9 cellular contexts compared by ENCODE assay signal in genomic region chr15:80777137-80777536, GRCh38. TPM values are rescaled to one million over a fixed set of nuclear protein-coding genes. Genes with fewer than 3 reads are reported as not detected.
A peak's percentile ranks its signal among the peaks of the same experiment; 100 is the strongest.
DNase-seq lines count a peak whose midpoint lies in the region; ATAC-seq and TF ChIP-seq lines count a peak whose summit lies in the region.
"Had no signal": no experiment of that assay in that cellular context is flagged by ENCODE, and none has a peak within 500 bp of the region (broad histone marks: within the 10 kb centered on the region; RNA-seq: fewer than 3 reads in every experiment).

No MANE protein-coding gene starts in this region.

- BruUV-seq in mammary epithelial cell (replicated peaks; lab: Mats Ljungman, UMichigan) = no TSS peak

- TF ChIP-seq CTCF in AG09309 (IDR thresholded peaks at IDR 0.05; ENCODE audit: control insufficient read depth, insufficient read depth, low read depth, low read length, missing control alignments) (no peak), mammary epithelial cell (conservative IDR thresholded peaks at IDR 0.05 in 1 of 2, IDR thresholded peaks at IDR 0.05 in 1 of 2; ENCODE audit: extremely low read depth in 1 of 2, insufficient read depth in 1 of 2, low read depth in 1 of 2, low read length in 2 of 2) (no peak), left lung (IDR thresholded peaks at IDR 0.05) (no peak)

- DNase-seq in AG09309 (ENCODE audit: low read depth) (peak; percentile 95), LoVo (ENCODE audit: low spot score) (peak; percentile 46), mammary epithelial cell (peak; percentile 92), left lung (no peak), SHP77 treated with DMSO at 0.1 percent for 48 hours (lab: John Stamatoyannopoulos, UW) (no peak), HK-2 (ENCODE audit: unreplicated experiment) (no peak)
- no peak for DNase-seq in activated T-cell treated with anti-CD3 and anti-CD28 coated beads, Interleukin-2, amount 50 U/mL, for 48 hours
- no peak for DNase-seq in activated CD4-positive, alpha-beta T cell treated with anti-CD3 and anti-CD28 coated beads for 1 hour

- H3K9me3 ChIP-seq in mammary epithelial cell (replicated peaks; ENCODE audit: insufficient read depth, low read length) = no peaks in the 10 kb centered on the region
- H3K9me3 ChIP-seq in left lung = no peaks in the 10 kb centered on the region

- ATAC-seq in left lung = peak; percentile 2

- dilution Hi-C loops in mammary epithelial cell (cut with HindIII; ENCODE audit: low sequenced_read_pairs) = loop anchor here (25.0 kb wide), 1 partner anchor 215 kb away; no protein-coding TSS in a partner anchor

- intact Hi-C loops in mammary epithelial cell (cut with micrococcal nuclease) (loop anchor here (2.0 kb wide), 1 partner anchor 80 kb away; no protein-coding TSS in a partner anchor), left lung (cut with DNase I) (loop anchor here in 1 of 2 donors (5.0 kb wide), 3 partner anchors 190 to 315 kb away; no protein-coding TSS in a partner anchor)

- H4K20me1 ChIP-seq in mammary epithelial cell (ENCODE audit: insufficient read depth, low read length) = no peaks in the 10 kb centered on the region

- no peak overlapping the region for H3K4me2 ChIP-seq in mammary epithelial cell (ENCODE audit: insufficient read depth, low read depth, low read length)

- H3K4me1 ChIP-seq in mammary epithelial cell (ENCODE audit: insufficient read depth, low read length) (peaks cover 26% of the 10 kb centered on the region), left lung (peaks cover 19 to 46% of the 10 kb centered on the region in 2 donors)

- H3K79me2 ChIP-seq in mammary epithelial cell (ENCODE audit: insufficient read depth, low read length) = no peaks in the 10 kb centered on the region

- no peaks in the 10 kb centered on the region for H3K27me3 ChIP-seq in mammary epithelial cell (ENCODE audit: insufficient read depth, low read length)
- H3K27me3 ChIP-seq in left lung = peaks cover 12 to 51% of the 10 kb centered on the region in 2 donors

- in situ Hi-C loops in mammary epithelial cell (cut with MboI; ENCODE audit: low sequenced_read_pairs in 2 of 2) = loop anchor here in 1 of 2 donors (5.0 kb wide), 3 partner anchors 195 to 320 kb away; no protein-coding TSS in a partner anchor

- H3K27ac ChIP-seq in mammary epithelial cell (ENCODE audit: insufficient read depth, low read depth, low read length) (no peak overlapping the region), left lung (peak overlapping the region; percentile 33 to 75)

- no peak overlapping the region for H3K9ac ChIP-seq in mammary epithelial cell (ENCODE audit: insufficient read depth, low read length)

- no peak overlapping the region for H3K4me3 ChIP-seq in AG09309 (ENCODE audit: control insufficient read depth, low read depth, low read length)
- H3K4me3 ChIP-seq in mammary epithelial cell (replicated peaks in 1 of 3; ENCODE audit: insufficient read depth in 1 of 3, low read depth in 2 of 3, low read length in 3 of 3) = no peak overlapping the region
- no peak overlapping the region for H3K4me3 ChIP-seq in left lung
- H3K4me3 ChIP-seq: K562 had no signal

- H2AFZ ChIP-seq in mammary epithelial cell (ENCODE audit: low read depth, low read length) = no peak overlapping the region

- WGBS in mammary epithelial cell (ENCODE audit: low coverage, missing lambda C conversion rate) = 74% methylated on average over 8 of the region's 8 CpGs

- H3K36me3 ChIP-seq in mammary epithelial cell (ENCODE audit: insufficient read depth, low read length) (no peaks in the 10 kb centered on the region), left lung (no peaks in the 10 kb centered on the region)

- CTCF ChIA-PET in mammary epithelial cell (lab: Charles Lee; ENCODE audit: low non-redundant PET) = interaction anchor here (0.6 to 2.3 kb wide), 8 partner anchors 81 to 800 kb away, joined by 3 to 33 read pairs (median 6); no protein-coding TSS in a partner anchor

RNA-seq across cellular contexts. Expression of gene CEMIP, which starts 2.0 kb away (rescaled TPM):
- total RNA-seq in mammary epithelial cell (1 to 10 TPM in 1 of 2 donors, under 1 TPM in 1; 0.35 to 1.3 TPM), left lung (10 to 100 TPM; 12.4 to 31.8 TPM)
- 0.18 TPM for polyA plus RNA-seq in mammary epithelial cell
- polyA minus RNA-seq in mammary epithelial cell = 0.83 TPM
- polyA plus RNA-seq: K562 had no signal

Comparison
In these comparisons a context has a peak if more than half of its experiments do, and no peak if none do; other contexts are left out.
1. DNase-seq: peak in AG09309 (single experiment), LoVo (single experiment) and mammary epithelial cell (single experiment); none in left lung (0 of 2), activated T-cell treated with anti-CD3 and anti-CD28 coated beads, Interleukin-2, amount 50 U/mL, for 48 hours (0 of 2), activated CD4-positive, alpha-beta T cell treated with anti-CD3 and anti-CD28 coated beads for 1 hour (single experiment), SHP77 treated with DMSO at 0.1 percent for 48 hours (single experiment) and HK-2 (single experiment).
2. RNA of gene CEMIP, which starts 2.0 kb away (total RNA-seq): 12.4 to 31.8 TPM in left lung; 0.35 to 1.3 TPM in mammary epithelial cell; every median in the first group is over 4 times any median in the second.